ENCODE assay signal across 14 cellular contexts in the genomic region with DNA sequence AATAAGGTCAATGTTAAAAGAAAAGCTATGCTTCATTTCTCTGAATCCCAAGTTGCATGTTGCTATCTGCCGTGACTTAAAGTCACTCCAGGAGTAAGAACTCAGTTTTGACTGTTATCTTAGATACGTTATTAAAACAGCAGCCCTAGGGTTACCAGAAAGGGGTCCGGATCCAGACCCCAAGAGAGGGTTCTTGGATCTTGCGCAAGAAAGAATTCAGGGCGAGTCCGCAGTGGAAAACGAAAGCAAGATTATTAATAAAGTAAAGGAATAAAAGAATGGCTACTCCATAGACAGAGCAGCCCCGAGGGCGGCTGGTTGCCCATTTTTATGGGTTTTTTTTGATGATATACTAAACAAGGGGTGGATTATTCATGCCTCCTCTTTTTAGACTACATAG. TPM values are rescaled to one million over a fixed set of nuclear protein-coding genes. Genes with fewer than 3 reads are reported as not detected.
DNase-seq lines count a peak whose midpoint lies in the region; FAIRE-seq and TF ChIP-seq lines count a peak whose summit lies in the region.
"Not testable (repeated sequence)": the region's sequence is repeated elsewhere in the genome, so short reads cannot be mapped to it uniquely, and the experiment has no call there.
"Had no signal": no experiment of that assay in that cellular context is flagged by ENCODE, and none has a peak within 500 bp of the region (broad histone marks: within the 10 kb centered on the region; RNA-seq: fewer than 3 reads in every experiment).

No MANE protein-coding gene starts in this region.

- not testable (repeated sequence) for H3K23ac ChIP-seq in mesenchymal stem cell (ENCODE audit: low read length in 2 of 2)

- not testable (repeated sequence) for H3K9me3 ChIP-seq in adipocyte (ENCODE audit: control insufficient read depth, low read length); colonic mucosa; mesenchymal stem cell (ENCODE audit: control insufficient read depth, low read length); small intestine (ENCODE audit: control insufficient read depth, low read depth)

- intact Hi-C loops in colonic mucosa (cut with DNase I) = not testable (repeated sequence)

- H3K4me3 ChIP-seq in ACC112 (ENCODE audit: low read depth, low read length) = peak overlapping the region; percentile 78
- peak overlapping the region; percentile 68 for H3K4me3 ChIP-seq in adipocyte (ENCODE audit: low read length)
- not testable (repeated sequence) for H3K4me3 ChIP-seq in colonic mucosa
- H3K4me3 ChIP-seq in mesenchymal stem cell (ENCODE audit: insufficient read depth in 1 of 2, low read depth in 1 of 2, low read length in 2 of 2) = peak overlapping the region in 1 of 2 experiments; percentile 63
- peak overlapping the region in 1 of 2 donors; percentile 26 for H3K4me3 ChIP-seq in small intestine (ENCODE audit: low read depth in 1 of 2, low read length in 2 of 2)

- H3K4ac ChIP-seq in mesenchymal stem cell (ENCODE audit: low read depth in 1 of 2, low read length in 2 of 2) = not testable (repeated sequence)

- H4K91ac ChIP-seq in mesenchymal stem cell (ENCODE audit: low read length) = not testable (repeated sequence)

- H3K27me3 ChIP-seq in ACC112 (ENCODE audit: insufficient read depth, low read length); adipocyte (replicated peaks; ENCODE audit: control insufficient read depth, insufficient read depth, low read length); colonic mucosa; small intestine (ENCODE audit: control insufficient read depth in 2 of 2, insufficient read depth in 2 of 2, low read length in 2 of 2): not testable (repeated sequence)
- H3K27me3 ChIP-seq in mesenchymal stem cell (ENCODE audit: control insufficient read depth in 1 of 2, insufficient read depth in 1 of 2, low read length in 2 of 2) = peaks cover 0 to 15% of the 10 kb centered on the region in 2 experiments

- not testable (repeated sequence) for TF ChIP-seq RAD21 in Ishikawa (IDR thresholded peaks at IDR 0.05; ENCODE audit: low read depth)

- not testable (repeated sequence) for H3K27ac ChIP-seq in ACC112 (ENCODE audit: low read depth, low read length); mesenchymal stem cell (ENCODE audit: low read length, poor library complexity, severe bottlenecking); small intestine (ENCODE audit: low read depth in 1 of 2, low read length in 1 of 2)
- peak overlapping the region; percentile 78 for H3K27ac ChIP-seq in colonic mucosa

- not testable (repeated sequence) for H4K8ac ChIP-seq in mesenchymal stem cell (ENCODE audit: low read length)

- not testable (repeated sequence) for H3K79me2 ChIP-seq in ACC112 (ENCODE audit: control insufficient read depth, insufficient read depth, low read length, unreplicated experiment)

- FAIRE-seq in small intestine (lab: Jason Lieb, UNC) = not testable (repeated sequence)

- not testable (repeated sequence) for H3K79me1 ChIP-seq in mesenchymal stem cell (replicated peaks; ENCODE audit: low read length, poor library complexity, severe bottlenecking)

- H3K9ac ChIP-seq in adipocyte (ENCODE audit: low read length); colonic mucosa (ENCODE audit: low read depth in 2 of 2, low read length in 2 of 2): not testable (repeated sequence)
- H3K9ac ChIP-seq in mesenchymal stem cell (ENCODE audit: low read length) = peak overlapping the region; percentile 63

- not testable (repeated sequence) for DNase-seq in adipocyte (ENCODE audit: low read depth); colonic mucosa; mesenchymal stem cell
- DNase-seq in small intestine = peak; percentile 31

- not testable (repeated sequence) for H3K4me2 ChIP-seq in mesenchymal stem cell (ENCODE audit: low read length, poor library complexity, severe bottlenecking)

- H2AK5ac ChIP-seq in mesenchymal stem cell (ENCODE audit: low read length, severe bottlenecking) = not testable (repeated sequence)

- TF ChIP-seq CTCF in colonic mucosa (IDR thresholded peaks at IDR 0.05) = not testable (repeated sequence)

- H3K18ac ChIP-seq in mesenchymal stem cell (ENCODE audit: low read depth in 1 of 2, low read length in 2 of 2) = not testable (repeated sequence)

- peak overlapping the region; percentile 81 for H2AFZ ChIP-seq in ACC112 (ENCODE audit: low read length, unreplicated experiment)
- H2AFZ ChIP-seq in mesenchymal stem cell (ENCODE audit: low read depth, low read length) = not testable (repeated sequence)

- not testable (repeated sequence) for H3K14ac ChIP-seq in mesenchymal stem cell (ENCODE audit: low read length in 2 of 2)

- H3K36me3 ChIP-seq in ACC112 (ENCODE audit: insufficient read depth, low read length); adipocyte (ENCODE audit: control insufficient read depth, insufficient read depth, low read length, severe bottlenecking); colonic mucosa; mesenchymal stem cell (ENCODE audit: control insufficient read depth in 1 of 2, insufficient read depth in 2 of 2, low read depth in 1 of 2, low read length in 2 of 2); small intestine (ENCODE audit: control insufficient read depth in 2 of 2, insufficient read depth in 2 of 2, low read length in 2 of 2): not testable (repeated sequence)

- WGBS in mesenchymal stem cell = 94% methylated on average over 9 of the region's 9 CpGs
- 21 to 70% (median 32%) methylated on average over 9 of the region's 9 CpGs for WGBS in small intestine, 3 donors

- not testable (repeated sequence) for H2BK12ac ChIP-seq in mesenchymal stem cell (ENCODE audit: low read length in 2 of 2)

- not testable (repeated sequence) for H2BK120ac ChIP-seq in mesenchymal stem cell (ENCODE audit: low read depth, low read length)

- H3K4me1 ChIP-seq in ACC112 (ENCODE audit: control insufficient read depth, insufficient read depth, low read length, unreplicated experiment) (peaks cover 18% of the 10 kb centered on the region), adipocyte (ENCODE audit: control insufficient read depth, insufficient read depth, low read length) (peaks cover 12% of the 10 kb centered on the region)
- not testable (repeated sequence) for H3K4me1 ChIP-seq in colonic mucosa; mesenchymal stem cell (ENCODE audit: control insufficient read depth, insufficient read depth, low read depth, low read length); small intestine (ENCODE audit: control insufficient read depth in 2 of 2, insufficient read depth in 1 of 2, low read depth in 1 of 2, low read length in 1 of 2)

- not testable (repeated sequence) for H2BK5ac ChIP-seq in mesenchymal stem cell (ENCODE audit: low read depth, low read length, poor library complexity, severe bottlenecking)

- H2BK15ac ChIP-seq in mesenchymal stem cell (ENCODE audit: low read depth, poor library complexity, severe bottlenecking) = not testable (repeated sequence)

- TF ChIP-seq EP300 in Ishikawa (IDR thresholded peaks at IDR 0.05; ENCODE audit: borderline replicate concordance) = not testable (repeated sequence)

TF ChIP-seq in Ishikawa, 13 proteins besides CTCF, POLR2A, EP300 and RAD21:
- 0 out of 2 replicates have a peak, but pooled peaks have one; percentile 6 for TF ChIP-seq CEBPB (IDR thresholded peaks at IDR 0.05)

RNA-seq across cellular contexts. Expression of a gene that starts 32.3 kb away (rescaled TPM):
- 10 to 100 TPM; 43.0 to 71.4 TPM for total RNA-seq in colonic mucosa
- polyA plus RNA-seq in mesenchymal stem cell (2013, experiment 1 of 2) = not detected
- polyA plus RNA-seq in mesenchymal stem cell (2013, experiment 2 of 2) = not detected
- polyA plus RNA-seq in small intestine = 100 to 1,000 TPM in 2 of 3 donors, 10 to 100 TPM in 1; 47.0 to 257 (median 162) TPM
- total RNA-seq: CD4-positive, alpha-beta T cell; CD8-positive, alpha-beta memory T cell; Daoy; G401; GM23338; H4; H9 had no signal
- polyA plus RNA-seq: CD14-positive monocyte; CD8-positive, alpha-beta memory T cell; GM23338 had no signal

RNA-seq across cellular contexts. Expression of a gene that starts 34.9 kb away (rescaled TPM):
- 10 to 100 TPM in 1 of 2 donors, 1 to 10 TPM in 1; 9.6 to 15.6 TPM for total RNA-seq in colonic mucosa
- 4.1 TPM for polyA plus RNA-seq in mesenchymal stem cell (2013, experiment 1 of 2)
- polyA plus RNA-seq in mesenchymal stem cell (2013, experiment 2 of 2) = 3.6 TPM
- 1 to 10 TPM; 2.2 to 3.4 (median 2.7) TPM for polyA plus RNA-seq in small intestine

RNA-seq across cellular contexts. Expression of a gene that starts 47.6 kb away (rescaled TPM):
- 10 to 100 TPM; 26.9 to 44.1 TPM for total RNA-seq in colonic mucosa
- polyA plus RNA-seq in mesenchymal stem cell (2013, experiment 1 of 2) = 8.1 TPM
- 7.6 TPM for polyA plus RNA-seq in mesenchymal stem cell (2013, experiment 2 of 2)
- 10 to 100 TPM; 28.6 to 59.0 (median 45.4) TPM for polyA plus RNA-seq in small intestine
